ENCODE assay signal across 10 cellular contexts in the genomic region with DNA sequence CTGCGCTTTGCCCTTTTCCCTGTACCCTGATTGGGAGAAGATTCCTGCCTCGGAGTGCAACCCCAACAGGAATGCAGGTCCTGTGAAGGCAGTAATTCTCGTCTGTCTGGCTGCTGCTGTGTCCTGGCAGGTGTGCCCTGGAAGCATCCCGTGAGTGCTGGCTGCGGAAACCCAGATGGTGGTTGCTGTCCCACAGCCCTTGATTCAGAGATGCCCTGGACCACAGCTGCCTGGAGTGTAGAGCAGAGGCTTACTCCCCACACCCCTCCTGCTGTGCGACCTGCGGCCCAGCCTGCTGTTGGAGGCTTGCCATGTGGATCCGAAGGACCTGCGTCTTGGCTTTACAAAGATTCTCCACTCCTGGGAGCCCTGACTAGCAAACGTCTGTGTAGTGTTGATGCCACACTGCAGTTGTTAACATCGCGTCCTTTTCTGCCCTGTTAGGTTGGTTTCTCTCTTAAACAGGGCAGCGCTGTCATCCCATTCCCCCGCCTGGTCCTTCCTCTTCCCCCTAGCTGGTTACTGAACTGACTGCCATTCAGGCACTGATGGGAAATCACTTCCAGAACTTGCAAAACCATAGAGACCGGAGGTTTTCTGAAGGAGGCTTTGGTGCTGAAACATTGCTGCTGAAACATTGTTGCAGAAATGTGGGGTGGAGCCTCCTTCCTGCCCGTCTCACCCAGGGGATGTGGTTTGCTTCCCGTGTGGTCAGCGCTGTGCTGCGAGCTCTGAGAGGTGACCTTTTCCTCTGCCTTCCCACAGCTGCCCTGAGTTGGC. TPM values are rescaled to one million over a fixed set of nuclear protein-coding genes. Genes with fewer than 3 reads are reported as not detected.
DNase-seq lines count a peak whose midpoint lies in the region; FAIRE-seq and TF ChIP-seq lines count a peak whose summit lies in the region.
"Had no signal": no experiment of that assay in that cellular context is flagged by ENCODE, and none has a peak within 500 bp of the region (broad histone marks: within the 10 kb centered on the region; RNA-seq: fewer than 3 reads in every experiment).

No MANE protein-coding gene starts in this region.

- H3K9me3 Mint-ChIP-seq in activated CD4-positive, alpha-beta memory T cell treated with anti-CD3 and anti-CD28 coated beads, Interleukin-2, amount 10 ng/mL, durations not matched to agents 7 days and 5 days: no peaks in the 10 kb centered on the region

- H3K36me3 ChIP-seq in spleen: peaks cover 0 to 86% (median 15%) of the 10 kb centered on the region in 6 donors
- peaks cover 12% of the 10 kb centered on the region for H3K36me3 ChIP-seq in MG63

- H3K27ac ChIP-seq in spleen: peak overlapping the region in 7 of 8 donors; percentile 24 to 91 (median 82)
- H3K27ac ChIP-seq: tibial nerve had no signal

- H3K4me1 ChIP-seq in spleen: peaks cover 9 to 86% (median 43%) of the 10 kb centered on the region in 6 donors

- no peaks in the 10 kb centered on the region for H3K27me3 Mint-ChIP-seq in activated CD4-positive, alpha-beta memory T cell treated with anti-CD3 and anti-CD28 coated beads, Interleukin-2, amount 10 ng/mL, durations not matched to agents 7 days and 5 days

- H3K4me1 Mint-ChIP-seq in activated CD4-positive, alpha-beta memory T cell treated with anti-CD3 and anti-CD28 coated beads, Interleukin-2, amount 10 ng/mL, durations not matched to agents 7 days and 5 days: peaks cover 57% of the 10 kb centered on the region

- FAIRE-seq in HTR-8/SVneo (lab: Jason Lieb, UNC): no peak

- WGBS in spleen, 5 donors: 38 to 55% (median 49%) methylated on average over 16 to 19 of the region's 19 CpGs

- H3K27me3 ChIP-seq in spleen (replicated peaks in 1 of 7): no peaks in the 10 kb centered on the region
- no peaks in the 10 kb centered on the region for H3K27me3 ChIP-seq in MG63
- H3K27me3 ChIP-seq: tibial nerve had no signal

- peak overlapping the region; percentile 92 for H3K27ac Mint-ChIP-seq in activated CD4-positive, alpha-beta memory T cell treated with anti-CD3 and anti-CD28 coated beads, Interleukin-2, amount 10 ng/mL, durations not matched to agents 7 days and 5 days

- intact Hi-C loops in spleen (cut with DNase I; ENCODE audit: low total_unique reads): no loop called here

- H3K4me3 ChIP-seq in fibroblast of villous mesenchyme (ENCODE audit: low read depth, low read length): no peak overlapping the region
- peak overlapping the region in 1 of 8 donors; percentile 45 for H3K4me3 ChIP-seq in spleen
- H3K4me3 ChIP-seq in MG63: no peak overlapping the region
- H3K4me3 ChIP-seq: tibial nerve had no signal

- H3K9me3 ChIP-seq in spleen (no peaks in the 10 kb centered on the region), MG63 (no peaks in the 10 kb centered on the region)
- H3K9me3 ChIP-seq: tibial nerve had no signal

- CTCF ChIA-PET in activated CD4-positive, alpha-beta memory T cell treated with anti-CD3 and anti-CD28 coated beads, Interleukin-2, amount 10 ng/mL, durations not matched to agents 7 days and 5 days (lab: Charles Lee): interaction anchor here (1.4 to 5.2 kb wide), 2 partner anchors 36 to 52 kb away, joined by 3 to 27 read pairs; a partner anchor contains a TSS

- no peak for TF ChIP-seq POLR2A in spleen (IDR thresholded peaks at IDR 0.05)

- TF ChIP-seq CTCF in fibroblast of villous mesenchyme (IDR thresholded peaks at IDR 0.05; ENCODE audit: insufficient read depth, low read depth, low read length) (no peak), spleen (IDR thresholded peaks at IDR 0.05 in 8 of 11, conservative IDR thresholded peaks at IDR 0.05 in 3 of 11) (no peak)

- peaks cover 46% of the 10 kb centered on the region for H3K36me3 Mint-ChIP-seq in activated CD4-positive, alpha-beta memory T cell treated with anti-CD3 and anti-CD28 coated beads, Interleukin-2, amount 10 ng/mL, durations not matched to agents 7 days and 5 days (ENCODE audit: low read depth)

- DNase-seq in KBM-7 (peak; percentile 17), fibroblast of villous mesenchyme (ENCODE audit: low read depth) (peak; percentile 37), spleen (peak; percentile 89), NCI-H2029 (lab: John Stamatoyannopoulos, UW) (no peak), hippocampal formation (lab: John Stamatoyannopoulos, UW) (no peak), MG63 (no peak), HTR-8/SVneo (ENCODE audit: insufficient read length, low spot score) (no peak)
- peak; percentile 79 for DNase-seq in activated CD4-positive, alpha-beta memory T cell treated with anti-CD3 and anti-CD28 coated beads, Interleukin-2, amount 10 ng/mL, durations not matched to agents 7 days and 5 days
- DNase-seq: NCI-H524 had no signal

- POLR2A ChIA-PET in activated CD4-positive, alpha-beta memory T cell treated with anti-CD3 and anti-CD28 coated beads, Interleukin-2, amount 10 ng/mL, durations not matched to agents 7 days and 5 days (lab: Charles Lee): interaction anchor here (1.2 to 2.0 kb wide), 3 partner anchors 11 to 54 kb away, joined by 3 to 7 read pairs (median 6); a partner anchor contains a TSS

- in situ Hi-C loops in KBM-7 (cut with MboI; ENCODE audit: low pct_unique_long_range_greater_than_20kb, low sequenced_read_pairs): no loop called here

- peak overlapping the region; percentile 67 for H3K4me3 Mint-ChIP-seq in activated CD4-positive, alpha-beta memory T cell treated with anti-CD3 and anti-CD28 coated beads, Interleukin-2, amount 10 ng/mL, durations not matched to agents 7 days and 5 days

RNA-seq across cellular contexts. Expression of a gene that starts 53.3 kb away (rescaled TPM):
- total RNA-seq in activated CD4-positive, alpha-beta memory T cell treated with anti-CD3 and anti-CD28 coated beads, Interleukin-2, amount 10 ng/mL, durations not matched to agents 7 days and 5 days: 10 to 100 TPM; 85.9 to 97.1 TPM
- total RNA-seq in fibroblast of villous mesenchyme (97.3 and 123 TPM in 2 replicates), spleen (100 to 1,000 TPM in 2 of 7 donors, 10 to 100 TPM in 5; 84.8 to 115 (median 95.9) TPM)
- polyA plus RNA-seq in spleen: 10 to 100 TPM; 37.7 to 70.8 (median 49.5) TPM
- total RNA-seq in MG63 (2014; rRNA removed; shearing (Covaris generic); ENCODE audit: low replicate concordance): 89.7 and 126 TPM in 2 replicates

Comparison
In these comparisons a context has a peak if more than half of its experiments do, and no peak if none do; other contexts are left out.
1. DNase-seq: peak in KBM-7 (single experiment), activated CD4-positive, alpha-beta memory T cell treated with anti-CD3 and anti-CD28 coated beads, Interleukin-2, amount 10 ng/mL, durations not matched to agents 7 days and 5 days (single experiment), fibroblast of villous mesenchyme (single experiment) and spleen (single experiment); none in NCI-H2029 (single experiment), hippocampal formation (0 of 2), MG63 (single experiment) and HTR-8/SVneo (single experiment).